ENCODE assay signal across 1 cellular context in genomic region chr17:66951605-66951953, GRCh38.
TF ChIP-seq lines count a peak whose summit lies in the region.

No MANE protein-coding gene starts in this region.

TF ChIP-seq in HepG2, 621 proteins besides CTCF, POLR2A, EP300 and RAD21:
- TF ChIP-seq TRIM22 (IDR thresholded peaks at IDR 0.05) (no peak), KDM2A (CRISPR knock-in tag; IDR thresholded peaks at IDR 0.05; ENCODE audit: borderline replicate concordance, low read depth) (0 out of 2 replicates have a peak, but pooled peaks have one; percentile 2), ERF (CRISPR knock-in tag; IDR thresholded peaks at IDR 0.05) (no peak)
